9 cellular contexts compared by ENCODE assay signal in the genomic region with DNA sequence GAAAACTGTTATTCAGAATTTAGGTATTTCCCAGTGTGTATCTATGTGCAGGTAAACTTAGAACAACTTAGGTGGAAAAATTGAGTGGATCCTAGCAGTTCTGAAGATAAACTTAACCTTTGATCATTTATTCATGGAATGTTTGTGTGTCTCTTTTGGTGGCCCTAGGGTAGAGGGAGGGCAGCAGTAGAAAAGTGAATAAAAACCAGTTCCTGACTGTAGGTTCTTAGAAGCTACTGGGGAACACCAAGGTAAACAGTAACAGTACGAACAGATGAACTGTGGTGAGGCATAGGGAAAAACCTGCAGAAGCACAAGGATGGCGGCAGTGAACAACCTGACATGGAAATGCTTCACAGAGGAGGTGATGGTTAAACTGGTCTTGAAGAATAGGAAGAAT. TPM values are rescaled to one million over a fixed set of nuclear protein-coding genes. Genes with fewer than 3 reads are reported as not detected.
DNase-seq lines count a peak whose midpoint lies in the region; ATAC-seq lines count a peak whose summit lies in the region.
"Had no signal": no experiment of that assay in that cellular context is flagged by ENCODE, and none has a peak within 500 bp of the region (broad histone marks: within the 10 kb centered on the region; RNA-seq: fewer than 3 reads in every experiment).

No MANE protein-coding gene starts in this region.

- H3K27me3 ChIP-seq in layer of hippocampus (ENCODE audit: control insufficient read depth, insufficient read depth, low read length), result no peaks in the 10 kb centered on the region

- H3K27ac ChIP-seq in layer of hippocampus (ENCODE audit: low read depth, low read length), result peak overlapping the region; percentile 27

- intact Hi-C loops in posterior vena cava (cut with DNase I), result no loop called here

- H3K36me3 Mint-ChIP-seq in activated naive CD4-positive, alpha-beta T cell treated with anti-CD3 and anti-CD28 coated beads, Interleukin-2, amount 50 U/mL, for 72 hours, result peaks cover 0 to 14% of the 10 kb centered on the region in 2 donors

- no peaks in the 10 kb centered on the region for H3K9me3 Mint-ChIP-seq in activated naive CD4-positive, alpha-beta T cell treated with anti-CD3 and anti-CD28 coated beads, Interleukin-2, amount 50 U/mL, for 72 hours

- peak in 1 of 2 donors; percentile 3 for ATAC-seq in activated naive CD4-positive, alpha-beta T cell treated with anti-CD3 and anti-CD28 coated beads, Interleukin-2, amount 50 U/mL, for 72 hours
- ATAC-seq in stimulated activated naive CD8-positive, alpha-beta T cell treated with anti-CD3 and anti-CD28 coated beads, Interleukin-15, Interleukin-2, amounts not matched to agents 100 U/mL and 50 U/mL, for 24 hours, result peak; percentile 3
- no peak for ATAC-seq in GM21786 (IDR thresholded peaks at IDR 0.05; ENCODE audit: unreplicated experiment)

- DNase-seq in HT-29 (ENCODE audit: low spot score) (peak; percentile 5), dedifferentiated amniotic fluid mesenchymal stem cell (ENCODE audit: extremely low spot score) (no peak), glomerular visceral epithelial cell (ENCODE audit: extremely low spot score) (no peak), posterior vena cava (ENCODE audit: low spot score) (no peak)
- DNase-seq in activated naive CD4-positive, alpha-beta T cell treated with anti-CD3 and anti-CD28 coated beads, Interleukin-2, amount 50 U/mL, for 72 hours (ENCODE audit: low spot score in 2 of 2), result no peak
- no peak for DNase-seq in stimulated activated naive CD8-positive, alpha-beta T cell treated with anti-CD3 and anti-CD28 coated beads, Interleukin-15, Interleukin-2, amounts not matched to agents 100 U/mL and 50 U/mL, for 24 hours
- DNase-seq: activated CD4-positive, alpha-beta T cell treated with anti-CD3 and anti-CD28 coated beads for 4 hours had no signal

- H3K27ac Mint-ChIP-seq in activated naive CD4-positive, alpha-beta T cell treated with anti-CD3 and anti-CD28 coated beads, Interleukin-2, amount 50 U/mL, for 72 hours, result peak overlapping the region; percentile 20 to 92

RNA-seq across cellular contexts. Expression of a gene that starts 2.5 kb away (rescaled TPM):
- 6.1 and 8.0 TPM in 2 replicates for total RNA-seq in HT-29 (2014; rRNA removed; shearing (Covaris generic))
- 10 to 100 TPM; 21.2 to 28.6 TPM for total RNA-seq in activated naive CD4-positive, alpha-beta T cell treated with anti-CD3 and anti-CD28 coated beads, Interleukin-2, amount 50 U/mL, for 72 hours
- 10 to 100 TPM; 34.8 to 49.3 TPM for total RNA-seq in posterior vena cava
